ENCODE assay signal across 8 cellular contexts in the genomic region with DNA sequence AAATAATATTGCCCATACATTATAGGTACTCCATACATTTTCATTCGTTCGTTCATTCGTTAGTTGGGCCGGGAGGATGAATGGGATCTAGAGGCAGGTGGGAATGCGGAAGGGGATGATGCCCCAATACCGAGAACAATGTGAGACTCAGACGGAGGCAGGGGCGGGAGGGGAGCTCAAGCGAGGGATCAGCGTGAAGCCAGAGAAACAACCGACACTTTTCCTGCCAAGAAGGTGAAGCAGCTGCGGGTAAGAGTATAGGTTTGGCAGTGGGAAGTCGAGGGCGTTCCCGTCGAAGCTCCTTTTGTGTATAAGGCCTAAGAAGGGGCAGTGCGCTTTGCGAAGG. TPM values are rescaled to one million over a fixed set of nuclear protein-coding genes. Genes with fewer than 3 reads are reported as not detected.
DNase-seq lines count a peak whose midpoint lies in the region; ATAC-seq and TF ChIP-seq lines count a peak whose summit lies in the region.

No MANE protein-coding gene starts in this region.

- no peaks in the 10 kb centered on the region for H3K36me3 ChIP-seq in HEK293 (ENCODE audit: control insufficient read depth in 2 of 2, insufficient read depth in 1 of 2, low read length in 2 of 2)

- H3K4me1 ChIP-seq in HEK293 (ENCODE audit: control insufficient read depth, insufficient read depth, low read length) (0 out of 2 replicates have a peak, but pooled peaks cover 3% of the 10 kb centered on the region), right cardiac atrium (ENCODE audit: control insufficient read depth, insufficient read depth, low read length) (peaks cover 3% of the 10 kb centered on the region)

- H3K4me3 ChIP-seq in HEK293 (ENCODE audit: low read depth, low read length) (peak overlapping the region; percentile 20; the same call in 1 of the 2 replicates), WI38 (ENCODE audit: low read depth, low read length) (peak overlapping the region; percentile 56), right cardiac atrium (ENCODE audit: low read length) (peak overlapping the region; percentile 76), skin epidermis (peak overlapping the region; percentile 39 to 74 (median 54))

- POLR2A ChIA-PET in HEK293 (lab: Yijun Ruan, JAX): interaction anchor here (0.5 to 3.6 kb wide), 27 partner anchors 9 to 814 kb away, joined by 3 to 32 read pairs (median 6); a partner anchor contains a TSS

- DNase-seq in right cardiac atrium (no peak), anterior cingulate cortex (lab: John Stamatoyannopoulos, UW) (no peak), NOMO-1 treated with dmso at 0.1 percent for 144 hours (lab: John Stamatoyannopoulos, UW; ENCODE audit: unreplicated experiment) (no peak), GM13976 (ENCODE audit: low spot score) (no peak)

- H3K9me3 ChIP-seq in HEK293 (ENCODE audit: control insufficient read depth, insufficient read depth, low read depth, low read length): no peaks in the 10 kb centered on the region
- no peaks in the 10 kb centered on the region for H3K9me3 ChIP-seq in right cardiac atrium (ENCODE audit: control insufficient read depth, low read length)

- in situ Hi-C loops in GM13976 (cut with MboI; ENCODE audit: low sequenced_read_pairs, unreplicated experiment): no loop called here

- no peaks in the 10 kb centered on the region for H3K27me3 ChIP-seq in right cardiac atrium (ENCODE audit: control insufficient read depth, insufficient read depth)

- 10% methylated on average over 18 of the region's 18 CpGs for WGBS in right cardiac atrium

- CTCF ChIA-PET in HEK293 (lab: Yijun Ruan, JAX): interaction anchor here (0.6 to 6.7 kb wide), 43 partner anchors 9 to 1029 kb away, joined by 3 to 185 read pairs (median 5); no protein-coding TSS in a partner anchor

- ATAC-seq in right cardiac atrium (no peak), HG03457 (IDR thresholded peaks at IDR 0.05; ENCODE audit: unreplicated experiment) (no peak)

- TF ChIP-seq CTCF in HEK293 (tag by site-specific recombination; IDR thresholded peaks at IDR 0.05) (no peak), WI38 (IDR thresholded peaks at IDR 0.05; ENCODE audit: low read depth, low read length) (no peak), GM13976 (IDR thresholded peaks at IDR 0.05; ENCODE audit: borderline replicate concordance, control extremely low read depth, extremely low read depth, insufficient read depth, missing control alignments) (no peak)

- H3K27ac ChIP-seq in HEK293 (ENCODE audit: extremely low read depth, low read depth, low read length) (peak overlapping the region; percentile 20; the same call in 1 of the 2 replicates), right cardiac atrium (ENCODE audit: low read length) (peak overlapping the region; percentile 13), skin epidermis (peak overlapping the region in 11 of 21 experiments; percentile 14 to 94 (median 72))

- intact Hi-C loops in right cardiac atrium (cut with DNase I): loop anchor here in 3 of 4 donors (1.0 to 2.0 kb wide), 2 partner anchors 28 to 30 kb away; no protein-coding TSS in a partner anchor

TF ChIP-seq in HEK293, 187 proteins besides CTCF, POLR2A, EP300 and RAD21:
- TF ChIP-seq FEZF1 (tag by site-specific recombination; IDR thresholded peaks at IDR 0.05) (0 out of 2 replicates have a peak, but pooled peaks have one; percentile 16), TRIM28 (IDR thresholded peaks at IDR 0.05; ENCODE audit: borderline replicate concordance, low read length) (0 out of 2 replicates have a peak, but pooled peaks have one; percentile 36), ZNF341 (tag by site-specific recombination; IDR thresholded peaks at IDR 0.05; ENCODE audit: low read depth) (peak; percentile 97), ZNF366 (tag by site-specific recombination; conservative IDR thresholded peaks at IDR 0.05) (peak; percentile 53; the same call in 1 of the 2 replicates), ZEB2 (tag by site-specific recombination; IDR thresholded peaks at IDR 0.05) (no peak), KLF1 (tag by site-specific recombination; IDR thresholded peaks at IDR 0.05) (no peak), ZBTB48 (tag by site-specific recombination; IDR thresholded peaks at IDR 0.05) (0 out of 2 replicates have a peak, but pooled peaks have one; percentile 39)

RNA-seq across cellular contexts. Expression of a gene that starts 1.1 kb away (rescaled TPM):
- total RNA-seq in right cardiac atrium: 10 to 100 TPM; 47.6 to 53.8 (median 49.3) TPM
- polyA plus RNA-seq in right cardiac atrium: 34.0 TPM

RNA-seq across cellular contexts. Expression of a gene that starts 34.8 kb away (rescaled TPM):
- total RNA-seq in right cardiac atrium: 1 to 10 TPM in 3 of 4 donors, under 1 TPM in 1; 0.96 to 2.7 (median 2.0) TPM
- polyA plus RNA-seq in right cardiac atrium: 0.70 TPM

Comparison
In these comparisons a context has a peak if more than half of its experiments do, and no peak if none do; other contexts are left out.
1. H3K27ac ChIP-seq: peak in every context shown above with its lines; median percentile 72 in skin epidermis; 20 in HEK293; 13 in right cardiac atrium.
2. H3K4me3 ChIP-seq: peak in every context shown above with its lines; median percentile 76 in right cardiac atrium; 56 in WI38; 54 in skin epidermis; 20 in HEK293.